In the genomic region with DNA sequence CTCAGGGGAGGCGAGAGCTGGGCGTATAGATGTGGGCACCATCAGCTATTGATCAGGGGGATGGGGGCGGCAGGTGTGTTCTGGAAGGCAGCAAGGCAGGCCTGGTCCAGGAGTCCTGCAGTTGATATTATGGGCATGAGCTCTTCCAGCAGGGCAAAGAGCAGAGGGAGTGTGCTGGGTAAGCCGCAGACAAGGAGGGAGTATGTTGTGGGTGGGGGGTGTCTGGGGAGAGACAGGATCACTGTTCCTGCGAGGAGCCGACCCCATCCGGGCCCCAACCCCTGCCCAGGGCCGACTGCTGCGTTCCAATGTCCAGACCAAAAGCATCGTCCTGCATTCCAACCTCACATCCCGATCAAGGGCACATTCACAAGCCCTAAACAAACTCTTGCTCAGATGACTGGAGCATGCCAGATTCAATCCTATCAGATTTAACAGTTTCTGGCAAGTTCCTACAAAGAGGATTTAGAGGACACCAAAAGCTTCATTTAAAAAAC, we compare ENCODE assay signal across 1 cellular context.
TF ChIP-seq lines count a peak whose summit lies in the region.

No MANE protein-coding gene starts in this region.

TF ChIP-seq in H1, 55 proteins besides CTCF, POLR2A, EP300 and RAD21:
- TF ChIP-seq EGR1 (IDR thresholded peaks at IDR 0.05; ENCODE audit: borderline replicate concordance, low read depth, low read length): no peak
- TF ChIP-seq SRF (IDR thresholded peaks at IDR 0.05; ENCODE audit: low read depth, low read length): no peak
- TF ChIP-seq SP1 (IDR thresholded peaks at IDR 0.05; ENCODE audit: low read depth, low read length): no peak
- no peak for TF ChIP-seq JUND (IDR thresholded peaks at IDR 0.05; ENCODE audit: low read length)
- TF ChIP-seq JUN (IDR thresholded peaks at IDR 0.05; ENCODE audit: low read depth, low read length): no peak
- TF ChIP-seq CREB1 (IDR thresholded peaks at IDR 0.05): no peak
- TF ChIP-seq TAF1 (IDR thresholded peaks at IDR 0.05; ENCODE audit: low read depth, low read length): no peak
- no peak for TF ChIP-seq CBX5 (IDR thresholded peaks at IDR 0.05; ENCODE audit: low read depth, low read length)
- no peak for TF ChIP-seq NANOG (IDR thresholded peaks at IDR 0.05; ENCODE audit: insufficient read depth, low read depth, low read length, poor library complexity, severe bottlenecking)
- no peak for TF ChIP-seq HDAC2 (IDR thresholded peaks at IDR 0.05; ENCODE audit: borderline replicate concordance in 1 of 2, low read depth in 2 of 2, low read length in 2 of 2)
- TF ChIP-seq USF2 (IDR thresholded peaks at IDR 0.05; ENCODE audit: low read length): no peak
- no peak for TF ChIP-seq SIRT6 (IDR thresholded peaks at IDR 0.05; ENCODE audit: low read length)
- TF ChIP-seq HDAC6 (IDR thresholded peaks at IDR 0.05; ENCODE audit: low read depth, low read length): no peak
- no peak for TF ChIP-seq PHF8 (conservative IDR thresholded peaks at IDR 0.05; ENCODE audit: low read depth, low read length)
